ENCODE assay signal across 8 cellular contexts in genomic region chr5:76689321-76690026, GRCh38. TPM values are rescaled to one million over a fixed set of nuclear protein-coding genes. Genes with fewer than 3 reads are reported as not detected.
A peak's percentile ranks its signal among the peaks of the same experiment; 100 is the strongest.
DNase-seq lines count a peak whose midpoint lies in the region; ATAC-seq, FAIRE-seq and TF ChIP-seq lines count a peak whose summit lies in the region.
"Had no signal": no experiment of that assay in that cellular context is flagged by ENCODE, and none has a peak within 500 bp of the region (broad histone marks: within the 10 kb centered on the region; RNA-seq: fewer than 3 reads in every experiment).

No MANE protein-coding gene starts in this region.

- no peak for TF ChIP-seq CTCF in foreskin keratinocyte (conservative IDR thresholded peaks at IDR 0.05)

- peaks cover 36% of the 10 kb centered on the region for H3K4me1 ChIP-seq in foreskin keratinocyte

- ATAC-seq in foreskin keratinocyte (peak; percentile 86), GM19397 (IDR thresholded peaks at IDR 0.05; ENCODE audit: unreplicated experiment) (no peak), HG03280 (IDR thresholded peaks at IDR 0.05; ENCODE audit: unreplicated experiment) (no peak)

- H3K27me3 ChIP-seq in foreskin keratinocyte, result no peaks in the 10 kb centered on the region

- peak; percentile 57 for FAIRE-seq in H54 (lab: Jason Lieb, UNC)

- no peak for TF ChIP-seq POLR2A in H54 (IDR thresholded peaks at IDR 0.05; ENCODE audit: low read depth, low read length)

- H3K27ac ChIP-seq in foreskin keratinocyte, result peak overlapping the region; percentile 37

- DNase-seq in H54 (ENCODE audit: insufficient read length, low spot score) (peak; percentile 13), SW480 (ENCODE audit: low spot score) (peak; percentile 16), foreskin keratinocyte (peak; percentile 87 to 93), stromal cell of bone marrow (ENCODE audit: low read depth) (peak; percentile 76), HK-2 (ENCODE audit: unreplicated experiment) (no peak)
- DNase-seq: activated CD4-positive, CD25-positive, alpha-beta regulatory T cell treated with anti-CD3 and anti-CD28 coated beads, Interleukin-2, amount 50 U/mL, for 72 hours had no signal

RNA-seq across cellular contexts. Expression of gene F2R, which starts 26.5 kb away (rescaled TPM):
- total RNA-seq in foreskin keratinocyte, result 38.0 and 42.6 TPM in 2 replicates
- polyA plus RNA-seq in foreskin keratinocyte, result 12.5 and 17.3 TPM in 2 replicates
